25 cellular contexts compared by ENCODE assay signal in the genomic region with DNA sequence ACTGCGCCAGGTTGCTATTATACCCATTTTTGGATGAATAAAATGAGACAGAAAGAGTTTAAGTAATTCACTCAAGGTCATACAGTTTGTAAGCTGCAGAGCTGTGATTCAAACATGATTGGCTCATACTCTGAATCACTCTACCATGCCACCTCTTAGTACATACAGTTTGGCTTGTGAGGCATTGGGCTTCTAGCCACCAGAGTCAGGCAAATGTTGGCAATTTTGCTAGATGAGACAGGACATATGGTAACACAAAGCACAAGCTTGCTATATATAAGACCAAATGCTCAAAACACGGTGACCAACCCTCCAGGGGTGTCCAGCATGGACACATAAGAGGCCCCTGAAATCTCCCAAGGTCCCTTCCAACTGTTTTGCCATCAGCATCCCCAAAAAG.
"Had no signal": no experiment of that assay in that cellular context is flagged by ENCODE, and none has a peak within 500 bp of the region (broad histone marks: within the 10 kb centered on the region; RNA-seq: fewer than 3 reads in every experiment).

No MANE protein-coding gene starts in this region.

- ATAC-seq: esophagus mucosa; gastroesophageal sphincter; heart left ventricle; left lobe of liver; mucosa of descending colon; natural killer cell treated with Interleukin-12 subunit alpha and Interleukin-12 subunit beta and Interleukin-15 and Interleukin-18, amount 100 ng/mL, for 72 hours; pancreas; right lobe of liver; stimulated activated naive CD8-positive, alpha-beta T cell treated with anti-CD3 and anti-CD28 coated beads, Interleukin-15, amount 100 ng/mL, for 72 hours had no signal

- DNase-seq: dorsolateral prefrontal cortex; effector CD4-positive, alpha-beta T cell; foreskin fibroblast; heart left ventricle; kidney; mesenchymal stem cell; mucosa of descending colon; naive B cell; pancreas; right lobe of liver; small intestine; stimulated activated CD4-positive, alpha-beta T cell treated with anti-CD3 and anti-CD28 coated beads, Interleukin-15, amount 100 ng/mL, for 24 hours; stimulated activated CD4-positive, alpha-beta T cell treated with anti-CD3 and anti-CD28 coated beads, Interleukin-4, amount 100 ng/mL, for 1 hour; stimulated activated CD8-positive, alpha-beta memory T cell treated with anti-CD3 and anti-CD28 coated beads, Interleukin-4, amount 100 ng/mL, for 48 hours; stimulated activated naive CD4-positive, alpha-beta T cell; stimulated activated naive CD8-positive, alpha-beta T cell treated with anti-CD3 and anti-CD28 coated beads, Interleukin-15, amount 100 ng/mL, for 72 hours; thyroid gland had no signal

- H3K27me3 ChIP-seq: heart left ventricle, neutrophil, pancreas, right lobe of liver, thyroid gland had no signal

- H3K36me3 ChIP-seq: gastroesophageal sphincter, heart left ventricle, neutrophil, pancreas, right lobe of liver, thyroid gland had no signal

- H3K9me3 ChIP-seq: heart left ventricle, mucosa of descending colon, neutrophil, pancreas, right lobe of liver, thyroid gland had no signal

- FAIRE-seq: colon, kidney, pancreas, small intestine had no signal

- H3K4me3 ChIP-seq: dorsolateral prefrontal cortex, gastroesophageal sphincter, heart left ventricle, hepatocyte, lung, mucosa of descending colon, pancreas, right lobe of liver, thyroid gland had no signal
